Comparison of ENCODE assay signal across 30 cellular contexts in genomic region chr7:47273088-47273487, GRCh38.
"Had no signal": no experiment of that assay in that cellular context is flagged by ENCODE, and none has a peak within 500 bp of the region (broad histone marks: within the 10 kb centered on the region; RNA-seq: fewer than 3 reads in every experiment).

No MANE protein-coding gene starts in this region.

- ATAC-seq: activated CD4-positive, alpha-beta T cell treated with anti-CD3 and anti-CD28 coated beads for 36 hours; activated CD8-positive, alpha-beta memory T cell treated with anti-CD3 and anti-CD28 coated beads, Interleukin-2, amount 10 ng/mL, durations not matched to agents 7 days and 5 days; activated CD8-positive, alpha-beta T cell treated with anti-CD3 and anti-CD28 coated beads, Interleukin-2, amount 10 ng/mL, durations not matched to agents 7 days and 5 days; effector memory CD8-positive, alpha-beta T cell; foreskin keratinocyte; gastrocnemius medialis; T-helper 17 cell had no signal

- H3K9me3 ChIP-seq: gastrocnemius medialis had no signal

- DNase-seq: activated CD4-positive, alpha-beta memory T cell treated with anti-CD3 and anti-CD28 coated beads for 36 hours; activated CD4-positive, alpha-beta T cell treated with anti-CD3 and anti-CD28 coated beads for 36 hours; activated CD4-positive, alpha-beta T cell treated with anti-CD3 and anti-CD28 coated beads, Interleukin-2, amount 10 ng/mL, durations not matched to agents 24 days and 14 days; activated CD4-positive, CD25-positive, alpha-beta regulatory T cell; activated CD4-positive, CD25-positive, alpha-beta regulatory T cell treated with anti-CD3 and anti-CD28 coated beads, Interleukin-2, amount 50 U/mL, for 72 hours; activated CD8-positive, alpha-beta memory T cell treated with anti-CD3 and anti-CD28 coated beads, Interleukin-2, amount 10 ng/mL, durations not matched to agents 7 days and 5 days; activated CD8-positive, alpha-beta memory T cell treated with anti-CD3 and anti-CD28 coated beads, Interleukin-2, amount 50 U/mL, for 4 hours; activated CD8-positive, alpha-beta T cell treated with anti-CD3 and anti-CD28 coated beads, Interleukin-2, amount 10 ng/mL, durations not matched to agents 7 days and 5 days; activated effector memory CD4-positive, alpha-beta T cell treated with anti-CD3 and anti-CD28 coated beads, Interleukin-2, amount 50 U/mL, for 16 hours; activated naive CD4-positive, alpha-beta T cell treated with anti-CD3 and anti-CD28 coated beads for 36 hours; activated naive CD8-positive, alpha-beta T cell treated with anti-CD3 and anti-CD28 coated beads, Interleukin-2, amount 10 ng/mL, durations not matched to agents 7 days and 5 days; activated T-cell treated with anti-CD3 and anti-CD28 coated beads, Interleukin-2, amount 50 U/mL, for 1 hour; activated T-cell treated with anti-CD3 and anti-CD28 coated beads, Interleukin-2, amount 50 U/mL, for 48 hours; central memory CD4-positive, alpha-beta T cell; cerebellar nuclear complex; cortex of kidney; dermis blood vessel endothelial cell; effector CD4-positive, alpha-beta T cell; effector memory CD8-positive, alpha-beta T cell; erythroblast; foreskin keratinocyte; gastrocnemius medialis; glutamatergic neuron; T-helper 1 cell; T-helper 17 cell; T1000 had no signal

- H3K27ac ChIP-seq: ascending aorta, breast epithelium, cardiac muscle cell, esophagus muscularis mucosa, foreskin keratinocyte, gastrocnemius medialis had no signal

- H3K27me3 ChIP-seq: ascending aorta, breast epithelium, cardiac muscle cell, esophagus muscularis mucosa, foreskin keratinocyte, gastrocnemius medialis had no signal

- H3K4me1 ChIP-seq: ascending aorta, breast epithelium, esophagus muscularis mucosa, foreskin keratinocyte, gastrocnemius medialis had no signal

- H3K4me3 ChIP-seq: ascending aorta, breast epithelium, cardiac muscle cell, esophagus muscularis mucosa, gastrocnemius medialis had no signal

- H3K36me3 ChIP-seq: breast epithelium, cardiac muscle cell had no signal
